In genomic region chr11:74179234-74180126, GRCh38 we compare ENCODE assay signal across 1 cellular context.
TF ChIP-seq lines count a peak whose summit lies in the region.

No MANE protein-coding gene starts in this region.

TF ChIP-seq in A549, 52 proteins besides CTCF, POLR2A, EP300 and RAD21 (continued from another document):
- TF ChIP-seq BHLHE40 (IDR thresholded peaks at IDR 0.05; ENCODE audit: low read depth, low read length) (no peak), HES2 (IDR thresholded peaks at IDR 0.05) (no peak)
